In genomic region chr18:79371536-79372210, GRCh38 we compare ENCODE assay signal across 2 cellular contexts.
TF ChIP-seq lines count a peak whose summit lies in the region.

No MANE protein-coding gene starts in this region.

TF ChIP-seq in IMR-90, 13 proteins besides CTCF, POLR2A, EP300 and RAD21:
- TF ChIP-seq CEBPB (IDR thresholded peaks at IDR 0.05; ENCODE audit: low read depth, low read length) (no peak), NFE2L2 (IDR thresholded peaks at IDR 0.05; ENCODE audit: low read depth, low read length) (no peak), FOS (IDR thresholded peaks at IDR 0.05; ENCODE audit: low read depth, low read length) (no peak), BHLHE40 (IDR thresholded peaks at IDR 0.05; ENCODE audit: low read depth, low read length) (no peak), RFX5 (IDR thresholded peaks at IDR 0.05; ENCODE audit: low read depth, low read length) (no peak), SMC3 (IDR thresholded peaks at IDR 0.05; ENCODE audit: low read depth, low read length) (no peak), MAFK (IDR thresholded peaks at IDR 0.05; ENCODE audit: low read depth, low read length) (no peak)
- TF ChIP-seq, protein P1, sequence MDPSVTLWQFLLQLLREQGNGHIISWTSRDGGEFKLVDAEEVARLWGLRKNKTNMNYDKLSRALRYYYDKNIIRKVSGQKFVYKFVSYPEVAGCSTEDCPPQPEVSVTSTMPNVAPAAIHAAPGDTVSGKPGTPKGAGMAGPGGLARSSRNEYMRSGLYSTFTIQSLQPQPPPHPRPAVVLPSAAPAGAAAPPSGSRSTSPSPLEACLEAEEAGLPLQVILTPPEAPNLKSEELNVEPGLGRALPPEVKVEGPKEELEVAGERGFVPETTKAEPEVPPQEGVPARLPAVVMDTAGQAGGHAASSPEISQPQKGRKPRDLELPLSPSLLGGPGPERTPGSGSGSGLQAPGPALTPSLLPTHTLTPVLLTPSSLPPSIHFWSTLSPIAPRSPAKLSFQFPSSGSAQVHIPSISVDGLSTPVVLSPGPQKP (IDR thresholded peaks at IDR 0.05; ENCODE audit: borderline replicate concordance, low read depth, low read length) = no peak

TF ChIP-seq in GM12878, 131 proteins besides CTCF, POLR2A, EP300 and RAD21:
- TF ChIP-seq RFX5 (IDR thresholded peaks at IDR 0.05; ENCODE audit: low read depth, low read length) (no peak), RUNX3 (IDR thresholded peaks at IDR 0.05; ENCODE audit: low read length) (peak; percentile 79), SPI1 (IDR thresholded peaks at IDR 0.05; ENCODE audit: borderline replicate concordance, insufficient read depth, low read depth, low read length) (0 out of 2 replicates have a peak, but pooled peaks have one; percentile 9), GABPA (IDR thresholded peaks at IDR 0.05; ENCODE audit: low read depth) (peak; percentile 58; the same call in 1 of the 2 replicates)
TF ChIP-seq in GM12878: peak in this region for 3.
